1 cellular context compared by ENCODE assay signal in genomic region chr2:129587426-129588064, GRCh38.
A peak's percentile ranks its signal among the peaks of the same experiment; 100 is the strongest.
TF ChIP-seq lines count a peak whose summit lies in the region.

No MANE protein-coding gene starts in this region.

TF ChIP-seq in K562, 482 proteins besides CTCF, POLR2A, EP300 and RAD21 (continued from another document and continues in another):
- TF ChIP-seq MGA (IDR thresholded peaks at IDR 0.05) (peak; percentile 90), SNIP1 (IDR thresholded peaks at IDR 0.05; ENCODE audit: low read depth) (no peak), GABPA (tag; conservative IDR thresholded peaks at IDR 0.05; ENCODE audit: low read depth) (no peak), TCFL5 (CRISPR knock-in tag; conservative IDR thresholded peaks at IDR 0.05) (no peak), ZNF24 (IDR thresholded peaks at IDR 0.05) (no peak), ATF2 (CRISPR knock-in tag; IDR thresholded peaks at IDR 0.05) (no peak), FOXP4 (CRISPR knock-in tag; IDR thresholded peaks at IDR 0.05; ENCODE audit: borderline replicate concordance) (no peak), E2F6 (IDR thresholded peaks at IDR 0.05; ENCODE audit: borderline replicate concordance in 1 of 2, extremely low read depth in 1 of 2, insufficient read depth in 1 of 2, insufficient read length in 1 of 2, low read depth in 1 of 2, low read length in 1 of 2, poor library complexity in 1 of 2, severe bottlenecking in 1 of 2) (peak; percentile 88 to 95), ATF1 (CRISPR knock-in tag; IDR thresholded peaks at IDR 0.05) (0 out of 2 replicates have a peak, but pooled peaks have one; percentile 12), ATF1 (tag; IDR thresholded peaks at IDR 0.05) (peak; percentile 87), ARNT (IDR thresholded peaks at IDR 0.05) (no peak), CREB3L1 (IDR thresholded peaks at IDR 0.05; ENCODE audit: borderline replicate concordance, low read depth) (peak; percentile 47; the same call in 1 of the 2 replicates), THAP7 (CRISPR knock-in tag; IDR thresholded peaks at IDR 0.05) (no peak), CTCFL (IDR thresholded peaks at IDR 0.05; ENCODE audit: borderline replicate concordance, insufficient read depth, low read depth, low read length, poor library complexity, severe bottlenecking) (peak; percentile 68), IFI16 (CRISPR knock-in tag; IDR thresholded peaks at IDR 0.05) (no peak), CUX1 (CRISPR knock-in tag; IDR thresholded peaks at IDR 0.05) (no peak), MCM3 (IDR thresholded peaks at IDR 0.05) (no peak), POLR2B (IDR thresholded peaks at IDR 0.05; ENCODE audit: low read depth, partially characterized antibody) (no peak), ZNF75A (CRISPR knock-in tag; IDR thresholded peaks at IDR 0.05) (no peak), ZFP1 (CRISPR knock-in tag; IDR thresholded peaks at IDR 0.05) (no peak), NRF1 (conservative IDR thresholded peaks at IDR 0.05 in 1 of 2, IDR thresholded peaks at IDR 0.05 in 1 of 2) (peak; percentile 87 to 90), ZNF644 (tag; IDR thresholded peaks at IDR 0.05; ENCODE audit: low read depth) (no peak), NR0B1 (IDR thresholded peaks at IDR 0.05; ENCODE audit: partially characterized antibody) (no peak)
